21 cellular contexts compared by ENCODE assay signal in the genomic region with DNA sequence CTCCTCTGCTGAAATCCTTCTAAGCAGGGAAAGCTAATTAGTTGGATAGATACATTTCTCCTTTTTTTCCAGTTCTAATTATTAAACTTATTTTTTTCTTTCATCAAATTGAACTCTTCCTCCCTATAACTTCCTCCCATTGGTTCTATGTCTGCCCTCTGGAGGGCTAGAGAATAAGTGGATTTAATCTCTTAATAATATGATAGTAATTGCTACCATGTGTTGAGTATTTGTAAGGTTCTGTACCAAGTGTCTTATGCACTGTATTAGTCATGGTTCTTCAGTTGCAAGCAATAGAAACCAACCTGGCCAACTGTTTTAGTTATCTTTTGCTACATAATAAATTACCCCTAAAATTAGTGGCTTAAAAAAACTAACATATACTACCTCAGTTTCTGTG.
DNase-seq lines count a peak whose midpoint lies in the region; ATAC-seq and TF ChIP-seq lines count a peak whose summit lies in the region.
"Had no signal": no experiment of that assay in that cellular context is flagged by ENCODE, and none has a peak within 500 bp of the region (broad histone marks: within the 10 kb centered on the region; RNA-seq: fewer than 3 reads in every experiment).

No MANE protein-coding gene starts in this region.

- no peaks in the 10 kb centered on the region for H3K4me1 ChIP-seq in mammary epithelial cell (ENCODE audit: insufficient read depth, low read length)
- H3K4me1 ChIP-seq: BE2C had no signal

- dilution Hi-C loops in mammary epithelial cell (cut with HindIII; ENCODE audit: low sequenced_read_pairs): no loop called here

- CTCF ChIA-PET in mammary epithelial cell (lab: Charles Lee; ENCODE audit: low non-redundant PET): no interaction called here

- peak; percentile 23 for DNase-seq in AG09319 (ENCODE audit: extremely low read depth, low read depth)
- DNase-seq in HCEC 1CT: peak; percentile 54
- DNase-seq in foreskin fibroblast: peak; percentile 45 to 71
- DNase-seq in mammary epithelial cell: no peak
- DNase-seq in posterior vena cava (ENCODE audit: low spot score): no peak
- DNase-seq in T-helper 1 cell: no peak
- DNase-seq: BE2C; CD4-positive, alpha-beta memory T cell; DMS153; H9; KG1; NCI-H1417; NCI-H187; NCI-H226; PC-3; SIG-M5; T-helper 17 cell had no signal

- no peak overlapping the region for H3K9ac ChIP-seq in mammary epithelial cell (ENCODE audit: insufficient read depth, low read length)

- H3K79me2 ChIP-seq in mammary epithelial cell (ENCODE audit: insufficient read depth, low read length): no peaks in the 10 kb centered on the region

- H3K27ac ChIP-seq in mammary epithelial cell (ENCODE audit: insufficient read depth, low read depth, low read length): no peak overlapping the region
- H3K27ac ChIP-seq: RWPE1 had no signal

- peak; percentile 76 for ATAC-seq in SK-N-SH treated with all-trans-retinoic acid at 6 μM for 48 hours
- no peak for ATAC-seq in HG03280 (IDR thresholded peaks at IDR 0.05; ENCODE audit: unreplicated experiment)
- ATAC-seq: HepG2, PC-3, T-helper 17 cell had no signal

- no peaks in the 10 kb centered on the region for H4K20me1 ChIP-seq in mammary epithelial cell (ENCODE audit: insufficient read depth, low read length)

- in situ Hi-C loops in mammary epithelial cell (cut with MboI; ENCODE audit: low sequenced_read_pairs in 2 of 2): no loop called here

- H3K36me3 ChIP-seq in mammary epithelial cell (ENCODE audit: insufficient read depth, low read length): no peaks in the 10 kb centered on the region
- H3K36me3 ChIP-seq: BE2C had no signal

- H3K9me3 ChIP-seq in mammary epithelial cell (replicated peaks; ENCODE audit: insufficient read depth, low read length): no peaks in the 10 kb centered on the region
- H3K9me3 ChIP-seq: BE2C had no signal

- no TSS peak for BruUV-seq in mammary epithelial cell (replicated peaks; lab: Mats Ljungman, UMichigan)

- H2AFZ ChIP-seq in mammary epithelial cell (ENCODE audit: low read depth, low read length): no peak overlapping the region

- H3K4me2 ChIP-seq in mammary epithelial cell (ENCODE audit: insufficient read depth, low read depth, low read length): no peak overlapping the region

- TF ChIP-seq CTCF in AG09319 (IDR thresholded peaks at IDR 0.05; ENCODE audit: low read depth, low read length) (no peak; the same call in 1 of the 2 replicates), foreskin fibroblast (IDR thresholded peaks at IDR 0.05; ENCODE audit: low read depth, low read length) (peak; percentile 10), mammary epithelial cell (conservative IDR thresholded peaks at IDR 0.05 in 1 of 2, IDR thresholded peaks at IDR 0.05 in 1 of 2; ENCODE audit: extremely low read depth in 1 of 2, insufficient read depth in 1 of 2, low read depth in 1 of 2, low read length in 2 of 2) (no peak)

- H3K4me3 ChIP-seq in foreskin fibroblast (ENCODE audit: low read depth in 1 of 2, low read length in 2 of 2) (no peak overlapping the region), mammary epithelial cell (replicated peaks in 1 of 3; ENCODE audit: insufficient read depth in 1 of 3, low read depth in 2 of 3, low read length in 3 of 3) (no peak overlapping the region)

- intact Hi-C loops in mammary epithelial cell (cut with micrococcal nuclease) (no loop called here), posterior vena cava (cut with DNase I) (no loop called here)

- H3K27me3 ChIP-seq in mammary epithelial cell (ENCODE audit: insufficient read depth, low read length): no peaks in the 10 kb centered on the region
- H3K27me3 ChIP-seq: BE2C had no signal

TF ChIP-seq in SK-N-SH treated with all-trans-retinoic acid at 6 μM for 48 hours, 23 proteins besides CTCF, POLR2A, EP300 and RAD21:
- no peak for TF ChIP-seq ZNF8 (CRISPR knock-in tag; IDR thresholded peaks at IDR 0.05)
- TF ChIP-seq, protein P1, sequence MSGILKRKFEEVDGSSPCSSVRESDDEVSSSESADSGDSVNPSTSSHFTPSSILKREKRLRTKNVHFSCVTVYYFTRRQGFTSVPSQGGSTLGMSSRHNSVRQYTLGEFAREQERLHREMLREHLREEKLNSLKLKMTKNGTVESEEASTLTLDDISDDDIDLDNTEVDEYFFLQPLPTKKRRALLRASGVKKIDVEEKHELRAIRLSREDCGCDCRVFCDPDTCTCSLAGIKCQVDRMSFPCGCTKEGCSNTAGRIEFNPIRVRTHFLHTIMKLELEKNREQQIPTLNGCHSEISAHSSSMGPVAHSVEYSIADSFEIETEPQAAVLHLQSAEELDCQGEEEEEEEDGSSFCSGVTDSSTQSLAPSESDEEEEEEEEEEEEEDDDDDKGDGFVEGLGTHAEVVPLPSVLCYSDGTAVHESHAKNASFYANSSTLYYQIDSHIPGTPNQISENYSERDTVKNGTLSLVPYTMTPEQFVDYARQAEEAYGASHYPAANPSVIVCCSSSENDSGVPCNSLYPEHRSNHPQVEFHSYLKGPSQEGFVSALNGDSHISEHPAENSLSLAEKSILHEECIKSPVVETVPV (CRISPR knock-in tag; IDR thresholded peaks at IDR 0.05): no peak
- TF ChIP-seq ARNTL (CRISPR knock-in tag; IDR thresholded peaks at IDR 0.05; ENCODE audit: borderline replicate concordance, low read depth): no peak
- TF ChIP-seq BACH2 (CRISPR knock-in tag; IDR thresholded peaks at IDR 0.05; ENCODE audit: borderline replicate concordance): no peak
- no peak for TF ChIP-seq ZFP30 (CRISPR knock-in tag; IDR thresholded peaks at IDR 0.05)
- no peak for TF ChIP-seq ZFP3 (CRISPR knock-in tag; IDR thresholded peaks at IDR 0.05)
- no peak for TF ChIP-seq TCF4 (CRISPR knock-in tag; IDR thresholded peaks at IDR 0.05; ENCODE audit: borderline replicate concordance)
- TF ChIP-seq, protein P2, sequence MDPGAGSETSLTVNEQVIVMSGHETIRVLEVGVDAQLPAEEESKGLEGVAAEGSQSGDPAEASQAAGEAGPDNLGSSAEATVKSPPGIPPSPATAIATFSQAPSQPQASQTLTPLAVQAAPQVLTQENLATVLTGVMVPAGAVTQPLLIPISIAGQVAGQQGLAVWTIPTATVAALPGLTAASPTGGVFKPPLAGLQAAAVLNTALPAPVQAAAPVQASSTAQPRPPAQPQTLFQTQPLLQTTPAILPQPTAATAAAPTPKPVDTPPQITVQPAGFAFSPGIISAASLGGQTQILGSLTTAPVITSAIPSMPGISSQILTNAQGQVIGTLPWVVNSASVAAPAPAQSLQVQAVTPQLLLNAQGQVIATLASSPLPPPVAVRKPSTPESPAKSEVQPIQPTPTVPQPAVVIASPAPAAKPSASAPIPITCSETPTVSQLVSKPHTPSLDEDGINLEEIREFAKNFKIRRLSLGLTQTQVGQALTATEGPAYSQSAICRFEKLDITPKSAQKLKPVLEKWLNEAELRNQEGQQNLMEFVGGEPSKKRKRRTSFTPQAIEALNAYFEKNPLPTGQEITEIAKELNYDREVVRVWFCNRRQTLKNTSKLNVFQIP (CRISPR knock-in tag; IDR thresholded peaks at IDR 0.05; ENCODE audit: borderline replicate concordance, low read depth): no peak
- no peak for TF ChIP-seq OSR1 (CRISPR knock-in tag; IDR thresholded peaks at IDR 0.05)
- no peak for TF ChIP-seq SNAI2 (CRISPR knock-in tag; IDR thresholded peaks at IDR 0.05)
- no peak for TF ChIP-seq CSDC2 (CRISPR knock-in tag; IDR thresholded peaks at IDR 0.05)
- no peak for TF ChIP-seq ESRRG (CRISPR knock-in tag; IDR thresholded peaks at IDR 0.05)
- TF ChIP-seq TOX (CRISPR knock-in tag; IDR thresholded peaks at IDR 0.05; ENCODE audit: borderline replicate concordance): no peak
- no peak for TF ChIP-seq PPARA (CRISPR knock-in tag; IDR thresholded peaks at IDR 0.05; ENCODE audit: borderline replicate concordance)
- no peak for TF ChIP-seq ISL1 (CRISPR knock-in tag; IDR thresholded peaks at IDR 0.05)
- no peak for TF ChIP-seq RARB (CRISPR knock-in tag; IDR thresholded peaks at IDR 0.05)

Comparison
In these comparisons a context has a peak if more than half of its experiments do, and no peak if none do; other contexts are left out.
1. DNase-seq: peak in AG09319 (single experiment), HCEC 1CT (single experiment) and foreskin fibroblast (2 of 2); none in mammary epithelial cell (single experiment), posterior vena cava (single experiment) and T-helper 1 cell (0 of 5).